In the genomic region with DNA sequence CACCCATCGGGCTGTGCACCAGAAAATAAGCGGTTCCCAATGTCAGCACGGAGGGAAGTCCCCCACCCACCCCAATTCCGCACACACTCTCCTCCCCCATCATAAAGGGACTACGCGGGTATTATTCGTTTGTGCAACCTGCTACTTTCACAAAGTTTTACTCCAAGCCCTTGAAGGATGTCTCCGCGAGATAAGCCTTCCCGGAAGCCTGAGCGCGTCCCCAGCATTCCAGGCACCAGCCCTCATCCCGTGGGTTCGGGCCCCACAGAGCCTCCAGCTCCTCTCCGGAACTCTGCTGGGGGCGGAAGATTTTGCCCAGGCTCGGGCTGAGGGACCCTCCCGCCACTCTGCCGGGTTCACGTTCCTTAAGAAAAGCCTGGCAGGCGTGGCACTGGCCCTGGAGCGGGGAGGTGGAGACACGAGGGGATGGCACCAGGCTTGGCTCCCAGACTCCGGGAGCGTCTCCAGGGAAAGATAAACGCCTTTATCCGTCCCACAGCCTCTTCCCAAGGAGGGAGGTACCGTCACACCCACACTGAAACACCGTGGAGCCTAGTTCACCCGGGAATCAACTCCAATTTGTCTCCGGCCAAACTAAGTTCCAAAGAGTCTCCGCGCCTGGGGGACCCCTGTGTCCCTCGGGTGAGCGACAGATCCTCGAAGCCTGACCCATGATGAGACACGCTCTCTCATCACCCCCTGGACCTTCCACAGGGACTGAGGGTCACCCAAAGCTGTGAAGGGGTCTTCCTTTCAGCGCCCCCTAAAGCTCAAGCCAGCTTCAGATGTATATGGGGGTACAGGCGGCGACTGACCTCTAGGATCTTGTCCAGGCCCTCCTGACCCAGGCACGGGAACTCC, we compare ENCODE assay signal across 8 cellular contexts. TPM values are rescaled to one million over a fixed set of nuclear protein-coding genes. Genes with fewer than 3 reads are reported as not detected.
DNase-seq lines count a peak whose midpoint lies in the region; ATAC-seq and TF ChIP-seq lines count a peak whose summit lies in the region.

No MANE protein-coding gene starts in this region.

- TF ChIP-seq CTCF in lung (IDR thresholded peaks at IDR 0.05; ENCODE audit: control extremely low read depth, extremely low read depth): no peak

- H3K4me3 ChIP-seq in HUES64 (ENCODE audit: low read length): peak overlapping the region; percentile 69
- peak overlapping the region; percentile 50 for H3K4me3 ChIP-seq in lung

- H3K9ac ChIP-seq in HUES64 (ENCODE audit: low read depth, low read length): peak overlapping the region; percentile 81

- H3K27me3 ChIP-seq in HUES64 (ENCODE audit: insufficient read depth, low read length) (peaks cover 17% of the 10 kb centered on the region; the same call in 1 of the 2 replicates), lung (ENCODE audit: control insufficient read depth, insufficient read depth) (no peaks in the 10 kb centered on the region)

- H3K4me1 ChIP-seq in HUES64 (ENCODE audit: insufficient read depth, low read length) (peaks cover 72% of the 10 kb centered on the region), lung (ENCODE audit: control insufficient read depth in 2 of 2, insufficient read depth in 2 of 2, low read length in 2 of 2) (peaks cover 0 to 11% of the 10 kb centered on the region in 2 donors)

- no peaks in the 10 kb centered on the region for H3K9me3 ChIP-seq in HUES64 (ENCODE audit: insufficient read depth, low read depth, low read length)
- H3K9me3 ChIP-seq in lung (ENCODE audit: control insufficient read depth in 2 of 2, insufficient read depth in 1 of 2, low read length in 1 of 2): no peaks in the 10 kb centered on the region

- no peak for ATAC-seq in lung (ENCODE audit: insufficient read depth, low FRiP score)
- no peak for ATAC-seq in HG03354 (IDR thresholded peaks at IDR 0.05; ENCODE audit: poor library complexity, severe bottlenecking, unreplicated experiment)
- ATAC-seq in GM21423 (IDR thresholded peaks at IDR 0.05; ENCODE audit: unreplicated experiment): no peak

- DNase-seq in activated T-cell treated with anti-CD3 and anti-CD28 coated beads, Interleukin-2, amount 50 U/mL, for 48 hours: peak; percentile 52 to 66
- DNase-seq in lung (ENCODE audit: low spot score) (no peak), EL (no peak), NCI-H2081 (lab: John Stamatoyannopoulos, UW) (no peak)
- peak; percentile 27 for DNase-seq in stimulated activated CD8-positive, alpha-beta memory T cell treated with anti-CD3 and anti-CD28 coated beads, Interleukin-4, amount 100 ng/mL, for 24 hours (ENCODE audit: low read depth)

- H3K36me3 ChIP-seq in HUES64 (ENCODE audit: insufficient read depth, low read length) (peaks cover 6% of the 10 kb centered on the region; the same call in 1 of the 2 replicates), lung (ENCODE audit: control insufficient read depth in 2 of 2, insufficient read depth in 2 of 2, low read length in 2 of 2) (no peaks in the 10 kb centered on the region)

- H3K27ac ChIP-seq in HUES64 (ENCODE audit: low read depth, low read length) (no peak overlapping the region), lung (ENCODE audit: low read depth in 1 of 2, low read length in 1 of 2) (peak overlapping the region in 1 of 2 donors; percentile 37)

- WGBS in HUES64: 29% methylated on average over 41 of the region's 41 CpGs
- WGBS in lung, 2 donors: 12 to 16% methylated on average over 41 of the region's 41 CpGs

RNA-seq across cellular contexts. Expression of a gene that starts 0.9 kb away (rescaled TPM):
- 19.2 TPM for polyA plus RNA-seq in HUES64 (2013, experiment 1 of 2)
- 20.2 TPM for polyA plus RNA-seq in HUES64 (2013, experiment 2 of 2)
- 10 to 100 TPM; 20.5 to 22.0 TPM for total RNA-seq in lung
- 10 to 100 TPM in 1 of 2 donors, 1 to 10 TPM in 1; 6.0 to 11.7 TPM for polyA plus RNA-seq in lung

Comparison
In these comparisons a context has a peak if more than half of its experiments do, and no peak if none do; other contexts are left out.
1. DNase-seq: peak in activated T-cell treated with anti-CD3 and anti-CD28 coated beads, Interleukin-2, amount 50 U/mL, for 48 hours (2 of 2) and stimulated activated CD8-positive, alpha-beta memory T cell treated with anti-CD3 and anti-CD28 coated beads, Interleukin-4, amount 100 ng/mL, for 24 hours (single experiment); none in lung (single experiment), EL (single experiment) and NCI-H2081 (0 of 2).